Comparison of ENCODE assay signal across 14 cellular contexts in genomic region chr12:6458281-6459003, GRCh38. TPM values are rescaled to one million over a fixed set of nuclear protein-coding genes. Genes with fewer than 3 reads are reported as not detected.
DNase-seq lines count a peak whose midpoint lies in the region; ATAC-seq and TF ChIP-seq lines count a peak whose summit lies in the region.
"Had no signal": no experiment of that assay in that cellular context is flagged by ENCODE, and none has a peak within 500 bp of the region (broad histone marks: within the 10 kb centered on the region; RNA-seq: fewer than 3 reads in every experiment).

No MANE protein-coding gene starts in this region.

- no peak overlapping the region for H3K4ac ChIP-seq in neuronal stem cell (ENCODE audit: low read length)

- no CpG with 5 or more reads among the region's 14 CpGs for WGBS in neuronal stem cell (ENCODE audit: extremely low coverage in 2 of 2, insufficient read length in 2 of 2, insufficient replicate concordance in 1 of 2), 2 donors

- H4K91ac ChIP-seq in neuronal stem cell (ENCODE audit: low read depth, low read length, poor library complexity) = no peak overlapping the region

- H3K36me3 Mint-ChIP-seq in activated CD4-positive, alpha-beta T cell treated with anti-CD3 and anti-CD28 coated beads, Interleukin-2, amount 10 ng/mL, durations not matched to agents 7 days and 5 days (ENCODE audit: low read depth) = peaks cover 86% of the 10 kb centered on the region
- peaks cover 70 to 81% of the 10 kb centered on the region in 2 donors for H3K36me3 Mint-ChIP-seq in activated naive CD4-positive, alpha-beta T cell treated with anti-CD3 and anti-CD28 coated beads, Interleukin-2, amount 50 U/mL, for 72 hours

- peak overlapping the region; percentile 86 for H3K27ac Mint-ChIP-seq in activated CD4-positive, alpha-beta T cell treated with anti-CD3 and anti-CD28 coated beads, Interleukin-2, amount 10 ng/mL, durations not matched to agents 7 days and 5 days
- peak overlapping the region; percentile 50 to 57 for H3K27ac Mint-ChIP-seq in activated naive CD4-positive, alpha-beta T cell treated with anti-CD3 and anti-CD28 coated beads, Interleukin-2, amount 50 U/mL, for 72 hours

- no peak overlapping the region for H2BK15ac ChIP-seq in neuronal stem cell (ENCODE audit: low read length)

- no peak for DNase-seq in activated CD4-positive, alpha-beta T cell treated with anti-CD3 and anti-CD28 coated beads, Interleukin-2, amount 10 ng/mL, durations not matched to agents 7 days and 5 days
- DNase-seq in activated CD4-positive, alpha-beta T cell treated with anti-CD3 and anti-CD28 coated beads, Interleukin-2, amount 50 U/mL, for 1 hour = no peak
- no peak for DNase-seq in activated naive CD4-positive, alpha-beta T cell treated with anti-CD3 and anti-CD28 coated beads, Interleukin-2, amount 50 U/mL, for 72 hours (ENCODE audit: low spot score in 2 of 2)
- DNase-seq in neuronal stem cell (ENCODE audit: low spot score) = no peak
- no peak for DNase-seq in dermis blood vessel endothelial cell
- no peak for DNase-seq in C1 segment of cervical spinal cord (lab: John Stamatoyannopoulos, UW)
- DNase-seq: activated T-cell treated with anti-CD3 and anti-CD28 coated beads, Interleukin-2, amount 50 U/mL, for 1 hour; colonic mucosa; H9; NCI-H1092 treated with DMSO at 0.1 percent for 48 hours; NCI-H345 had no signal

- H3K4me1 Mint-ChIP-seq in activated CD4-positive, alpha-beta T cell treated with anti-CD3 and anti-CD28 coated beads, Interleukin-2, amount 10 ng/mL, durations not matched to agents 7 days and 5 days = peaks cover 84% of the 10 kb centered on the region

- H2BK12ac ChIP-seq in neuronal stem cell (ENCODE audit: low read length) = no peak overlapping the region

- H3K9me3 ChIP-seq in neuronal stem cell (replicated peaks in 1 of 2; ENCODE audit: control insufficient read depth in 2 of 2, insufficient read depth in 1 of 2, low read depth in 1 of 2, low read length in 2 of 2) = no peaks in the 10 kb centered on the region
- H3K9me3 ChIP-seq: colonic mucosa had no signal

- H3K27ac ChIP-seq in neuronal stem cell (replicated peaks; ENCODE audit: low read length) = no peak overlapping the region
- H3K27ac ChIP-seq: colonic mucosa had no signal

- no peak overlapping the region for H2BK5ac ChIP-seq in neuronal stem cell (ENCODE audit: low read length)

- no peak overlapping the region for H2BK120ac ChIP-seq in neuronal stem cell (ENCODE audit: low read depth, low read length)

- H3K9me3 Mint-ChIP-seq in activated CD4-positive, alpha-beta T cell treated with anti-CD3 and anti-CD28 coated beads, Interleukin-2, amount 10 ng/mL, durations not matched to agents 7 days and 5 days = no peaks in the 10 kb centered on the region
- H3K9me3 Mint-ChIP-seq in activated naive CD4-positive, alpha-beta T cell treated with anti-CD3 and anti-CD28 coated beads, Interleukin-2, amount 50 U/mL, for 72 hours = no peaks in the 10 kb centered on the region
- H3K9me3 Mint-ChIP-seq: H9 had no signal

- H3K23ac ChIP-seq in neuronal stem cell (ENCODE audit: low read depth, low read length, poor library complexity) = no peak overlapping the region

- H3K18ac ChIP-seq in neuronal stem cell (ENCODE audit: low read length) = no peak overlapping the region

- peaks cover 2% of the 10 kb centered on the region for H3K79me1 ChIP-seq in neuronal stem cell (ENCODE audit: low read depth, low read length)

- H2AFZ ChIP-seq in neuronal stem cell (ENCODE audit: low read length) = no peak overlapping the region

- no peaks in the 10 kb centered on the region for H3K4me1 ChIP-seq in neuronal stem cell (ENCODE audit: control insufficient read depth in 2 of 2, insufficient read depth in 1 of 2, low read depth in 1 of 2, low read length in 2 of 2)
- H3K4me1 ChIP-seq: colonic mucosa had no signal

- no peak overlapping the region for H3K4me3 ChIP-seq in neuronal stem cell (ENCODE audit: low read length in 2 of 2)
- H3K4me3 ChIP-seq: colonic mucosa had no signal

- TF ChIP-seq POLR2A in GM19099 (IDR thresholded peaks at IDR 0.05; ENCODE audit: extremely low read depth, insufficient read length, low read depth) = peak; percentile 18

- H3K27me3 ChIP-seq in neuronal stem cell (ENCODE audit: control insufficient read depth in 3 of 3, insufficient read depth in 3 of 3, low read depth in 1 of 3, low read length in 3 of 3) = no peaks in the 10 kb centered on the region
- H3K27me3 ChIP-seq: colonic mucosa had no signal

- no peak overlapping the region for H4K8ac ChIP-seq in neuronal stem cell (ENCODE audit: low read depth, low read length)

- no peak overlapping the region for H3K14ac ChIP-seq in neuronal stem cell (ENCODE audit: low read length)

- no peak overlapping the region for H2AK5ac ChIP-seq in neuronal stem cell (ENCODE audit: low read depth, low read length)

- H3K36me3 ChIP-seq in neuronal stem cell (replicated peaks in 1 of 2; ENCODE audit: control insufficient read depth in 2 of 2, insufficient read depth in 2 of 2, low read length in 2 of 2) = peaks cover 21 to 44% of the 10 kb centered on the region in 2 donors

- peak overlapping the region; percentile 14 for H3K9ac ChIP-seq in neuronal stem cell (ENCODE audit: low read depth, low read length, poor library complexity)

- POLR2A ChIA-PET in activated CD4-positive, alpha-beta T cell treated with anti-CD3 and anti-CD28 coated beads, Interleukin-2, amount 10 ng/mL, durations not matched to agents 7 days and 5 days (lab: Charles Lee) = no interaction called here

- CTCF ChIA-PET in activated CD4-positive, alpha-beta T cell treated with anti-CD3 and anti-CD28 coated beads, Interleukin-2, amount 10 ng/mL, durations not matched to agents 7 days and 5 days (lab: Charles Lee) = interaction anchor here (1.1 to 4.1 kb wide), 8 partner anchors 7 to 135 kb away, joined by 3 to 27 read pairs (median 4); partner anchors contain the start of genes TAPBPL and VAMP1

- ATAC-seq in activated naive CD4-positive, alpha-beta T cell treated with anti-CD3 and anti-CD28 coated beads, Interleukin-2, amount 50 U/mL, for 72 hours = no peak
- no peak for ATAC-seq in GM19023 (IDR thresholded peaks at IDR 0.05; ENCODE audit: unreplicated experiment)

- H3K4me3 Mint-ChIP-seq in activated CD4-positive, alpha-beta T cell treated with anti-CD3 and anti-CD28 coated beads, Interleukin-2, amount 10 ng/mL, durations not matched to agents 7 days and 5 days = no peak overlapping the region
- H3K4me3 Mint-ChIP-seq: H9 had no signal

- no peak overlapping the region for H3K4me2 ChIP-seq in neuronal stem cell (ENCODE audit: insufficient read depth, low read length, poor library complexity, severe bottlenecking)

- no peaks in the 10 kb centered on the region for H3K27me3 Mint-ChIP-seq in activated CD4-positive, alpha-beta T cell treated with anti-CD3 and anti-CD28 coated beads, Interleukin-2, amount 10 ng/mL, durations not matched to agents 7 days and 5 days

RNA-seq across cellular contexts. Expression of gene TAPBPL, which starts 6.6 kb away (rescaled TPM):
- total RNA-seq in activated CD4-positive, alpha-beta T cell treated with anti-CD3 and anti-CD28 coated beads, Interleukin-2, amount 10 ng/mL, durations not matched to agents 7 days and 5 days = 10 to 100 TPM; 45.8 to 47.9 TPM
- 10 to 100 TPM; 31.4 to 33.7 TPM for total RNA-seq in activated naive CD4-positive, alpha-beta T cell treated with anti-CD3 and anti-CD28 coated beads, Interleukin-2, amount 50 U/mL, for 72 hours
- 0.33 TPM for polyA plus RNA-seq in neuronal stem cell (2013, experiment 1 of 2)
- 0.28 TPM for polyA plus RNA-seq in neuronal stem cell (2013, experiment 2 of 2)
- total RNA-seq in dermis blood vessel endothelial cell = 23.0 and 26.1 TPM in 2 replicates

RNA-seq across cellular contexts. Expression of gene VAMP1, which starts 12.0 kb away (rescaled TPM):
- total RNA-seq in activated CD4-positive, alpha-beta T cell treated with anti-CD3 and anti-CD28 coated beads, Interleukin-2, amount 10 ng/mL, durations not matched to agents 7 days and 5 days = 10 to 100 TPM; 61.4 to 73.4 TPM
- total RNA-seq in activated naive CD4-positive, alpha-beta T cell treated with anti-CD3 and anti-CD28 coated beads, Interleukin-2, amount 50 U/mL, for 72 hours = 100 to 1,000 TPM in 1 of 2 donors, 10 to 100 TPM in 1; 47.6 to 151 TPM
- 14.2 TPM for polyA plus RNA-seq in neuronal stem cell (2013, experiment 1 of 2)
- 14.6 TPM for polyA plus RNA-seq in neuronal stem cell (2013, experiment 2 of 2)
- 0.51 and 4.1 TPM in 2 replicates for total RNA-seq in dermis blood vessel endothelial cell

RNA-seq across cellular contexts. Expression of gene CD27, which starts 13.7 kb away (rescaled TPM):
- 100 to 1,000 TPM; 115 to 134 TPM for total RNA-seq in activated CD4-positive, alpha-beta T cell treated with anti-CD3 and anti-CD28 coated beads, Interleukin-2, amount 10 ng/mL, durations not matched to agents 7 days and 5 days
- total RNA-seq in activated naive CD4-positive, alpha-beta T cell treated with anti-CD3 and anti-CD28 coated beads, Interleukin-2, amount 50 U/mL, for 72 hours = 100 to 1,000 TPM in 1 of 2 donors, 10 to 100 TPM in 1; 77.9 to 162 TPM
- polyA plus RNA-seq in neuronal stem cell (2013, experiment 1 of 2) = 0.14 TPM
- polyA plus RNA-seq in neuronal stem cell (2013, experiment 2 of 2) = 0.11 TPM
- total RNA-seq in dermis blood vessel endothelial cell = not detected in 2 replicates
- total RNA-seq: epithelial cell of proximal tubule had no signal

RNA-seq across cellular contexts. Expression of gene MRPL51, which starts 34.6 kb away (rescaled TPM):
- 100 to 1,000 TPM; 212 to 241 TPM for total RNA-seq in activated CD4-positive, alpha-beta T cell treated with anti-CD3 and anti-CD28 coated beads, Interleukin-2, amount 10 ng/mL, durations not matched to agents 7 days and 5 days
- 100 to 1,000 TPM; 305 to 440 TPM for total RNA-seq in activated naive CD4-positive, alpha-beta T cell treated with anti-CD3 and anti-CD28 coated beads, Interleukin-2, amount 50 U/mL, for 72 hours
- 584 TPM for polyA plus RNA-seq in neuronal stem cell (2013, experiment 1 of 2)
- 624 TPM for polyA plus RNA-seq in neuronal stem cell (2013, experiment 2 of 2)
- total RNA-seq in dermis blood vessel endothelial cell = 86.4 and 167 TPM in 2 replicates

RNA-seq across cellular contexts. Expression of gene NCAPD2, which starts 35.5 kb away (rescaled TPM):
- total RNA-seq in activated CD4-positive, alpha-beta T cell treated with anti-CD3 and anti-CD28 coated beads, Interleukin-2, amount 10 ng/mL, durations not matched to agents 7 days and 5 days = 100 to 1,000 TPM; 191 to 202 TPM
- 100 to 1,000 TPM; 208 to 276 TPM for total RNA-seq in activated naive CD4-positive, alpha-beta T cell treated with anti-CD3 and anti-CD28 coated beads, Interleukin-2, amount 50 U/mL, for 72 hours
- 78.4 TPM for polyA plus RNA-seq in neuronal stem cell (2013, experiment 1 of 2)
- polyA plus RNA-seq in neuronal stem cell (2013, experiment 2 of 2) = 81.0 TPM
- 28.2 and 102 TPM in 2 replicates for total RNA-seq in dermis blood vessel endothelial cell

Comparison
In these comparisons a context has a peak if more than half of its experiments do, and no peak if none do; other contexts are left out.
1. RNA of gene CD27, which starts 13.7 kb away (total RNA-seq): 77.9 to 162 TPM in activated naive CD4-positive, alpha-beta T cell treated with anti-CD3 and anti-CD28 coated beads, Interleukin-2, amount 50 U/mL, for 72 hours and 115 to 134 TPM in activated CD4-positive, alpha-beta T cell treated with anti-CD3 and anti-CD28 coated beads, Interleukin-2, amount 10 ng/mL, durations not matched to agents 7 days and 5 days; not detected in dermis blood vessel endothelial cell; every median in the first group is over 10 times any median in the second.